3 cellular contexts compared by ENCODE assay signal in the genomic region with DNA sequence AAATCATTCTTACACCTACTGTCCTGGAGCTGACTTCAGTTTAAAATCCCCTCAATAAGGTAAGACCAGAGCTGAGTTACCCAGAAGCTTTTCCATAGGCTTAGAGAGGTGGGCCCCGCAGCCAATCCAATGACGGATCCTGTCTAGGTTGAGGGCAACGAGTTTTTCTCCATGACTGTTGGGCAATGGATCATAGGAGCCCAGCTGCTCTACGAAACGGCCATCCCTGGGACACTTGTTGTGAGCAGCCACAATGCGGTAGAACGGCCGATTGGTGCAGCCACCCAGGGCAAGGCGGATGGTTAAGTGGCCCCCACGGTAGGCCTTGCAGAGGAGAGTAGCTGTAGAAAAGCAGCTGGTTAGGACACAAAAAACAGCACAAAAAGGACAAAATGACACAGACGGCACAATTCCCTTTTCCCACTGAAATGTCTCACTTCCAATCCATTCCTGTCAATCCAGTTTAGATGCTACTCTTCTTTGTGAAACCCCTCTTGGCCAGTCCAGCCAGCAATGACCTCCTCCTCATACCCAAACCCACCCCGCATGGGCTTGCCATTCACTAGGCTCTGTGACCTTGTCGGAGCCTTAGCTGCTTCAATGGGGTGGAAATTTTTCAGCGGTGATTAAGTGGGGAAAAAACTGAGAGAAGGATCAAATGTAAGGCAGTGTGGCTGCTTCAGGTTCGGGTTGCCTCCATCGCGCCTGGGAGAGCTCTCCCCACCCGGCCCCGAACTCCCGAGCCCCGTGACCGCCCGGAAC.
A peak's percentile ranks its signal among the peaks of the same experiment; 100 is the strongest.
TF ChIP-seq lines count a peak whose summit lies in the region.

No MANE protein-coding gene starts in this region.

TF ChIP-seq in HEK293, 187 proteins besides CTCF, POLR2A, EP300 and RAD21 (continues in another document):
- TF ChIP-seq ZBTB8A (tag by site-specific recombination; IDR thresholded peaks at IDR 0.05) (0 out of 2 replicates have a peak, but pooled peaks have one; percentile 23), PATZ1 (tag by site-specific recombination; IDR thresholded peaks at IDR 0.05) (0 out of 2 replicates have a peak, but pooled peaks have one; percentile 25), ZNF184 (tag by site-specific recombination; IDR thresholded peaks at IDR 0.05) (no peak), ZNF26 (tag by site-specific recombination; IDR thresholded peaks at IDR 0.05) (no peak), ZNF394 (tag by site-specific recombination; IDR thresholded peaks at IDR 0.05; ENCODE audit: borderline replicate concordance) (peak; percentile 66; the same call in 1 of the 2 replicates), ZFP69B (tag by site-specific recombination; IDR thresholded peaks at IDR 0.05) (0 out of 2 replicates have a peak, but pooled peaks have one; percentile 68), SCRT2 (tag by site-specific recombination; IDR thresholded peaks at IDR 0.05) (peak; percentile 86)
- TF ChIP-seq, protein P1, sequence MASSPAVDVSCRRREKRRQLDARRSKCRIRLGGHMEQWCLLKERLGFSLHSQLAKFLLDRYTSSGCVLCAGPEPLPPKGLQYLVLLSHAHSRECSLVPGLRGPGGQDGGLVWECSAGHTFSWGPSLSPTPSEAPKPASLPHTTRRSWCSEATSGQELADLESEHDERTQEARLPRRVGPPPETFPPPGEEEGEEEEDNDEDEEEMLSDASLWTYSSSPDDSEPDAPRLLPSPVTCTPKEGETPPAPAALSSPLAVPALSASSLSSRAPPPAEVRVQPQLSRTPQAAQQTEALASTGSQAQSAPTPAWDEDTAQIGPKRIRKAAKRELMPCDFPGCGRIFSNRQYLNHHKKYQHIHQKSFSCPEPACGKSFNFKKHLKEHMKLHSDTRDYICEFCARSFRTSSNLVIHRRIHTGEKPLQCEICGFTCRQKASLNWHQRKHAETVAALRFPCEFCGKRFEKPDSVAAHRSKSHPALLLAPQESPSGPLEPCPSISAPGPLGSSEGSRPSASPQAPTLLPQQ (tag by site-specific recombination; IDR thresholded peaks at IDR 0.05), result peak; percentile 92
- TF ChIP-seq, protein P2, sequence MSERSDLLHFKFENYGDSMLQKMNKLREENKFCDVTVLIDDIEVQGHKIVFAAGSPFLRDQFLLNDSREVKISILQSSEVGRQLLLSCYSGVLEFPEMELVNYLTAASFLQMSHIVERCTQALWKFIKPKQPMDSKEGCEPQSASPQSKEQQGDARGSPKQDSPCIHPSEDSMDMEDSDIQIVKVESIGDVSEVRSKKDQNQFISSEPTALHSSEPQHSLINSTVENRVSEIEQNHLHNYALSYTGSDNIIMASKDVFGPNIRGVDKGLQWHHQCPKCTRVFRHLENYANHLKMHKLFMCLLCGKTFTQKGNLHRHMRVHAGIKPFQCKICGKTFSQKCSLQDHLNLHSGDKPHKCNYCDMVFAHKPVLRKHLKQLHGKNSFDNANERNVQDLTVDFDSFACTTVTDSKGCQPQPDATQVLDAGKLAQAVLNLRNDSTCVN (tag by site-specific recombination; optimal IDR thresholded peaks at IDR 0.05), result no peak

TF ChIP-seq in SK-N-SH, 30 proteins besides CTCF, POLR2A, EP300 and RAD21:
- TF ChIP-seq NRF1 (IDR thresholded peaks at IDR 0.05; ENCODE audit: low read depth, low read length), result no peak
- TF ChIP-seq, protein P3, sequence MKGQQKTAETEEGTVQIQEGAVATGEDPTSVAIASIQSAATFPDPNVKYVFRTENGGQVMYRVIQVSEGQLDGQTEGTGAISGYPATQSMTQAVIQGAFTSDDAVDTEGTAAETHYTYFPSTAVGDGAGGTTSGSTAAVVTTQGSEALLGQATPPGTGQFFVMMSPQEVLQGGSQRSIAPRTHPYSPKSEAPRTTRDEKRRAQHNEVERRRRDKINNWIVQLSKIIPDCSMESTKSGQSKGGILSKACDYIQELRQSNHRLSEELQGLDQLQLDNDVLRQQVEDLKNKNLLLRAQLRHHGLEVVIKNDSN (IDR thresholded peaks at IDR 0.05; ENCODE audit: borderline replicate concordance, low read depth), result peak; percentile 0; the same call in 1 of the 2 replicates
- no peak for TF ChIP-seq NFIC (IDR thresholded peaks at IDR 0.05; ENCODE audit: borderline replicate concordance)
TF ChIP-seq in SK-N-SH: peak in this region for 1.

TF ChIP-seq in endothelial cell of umbilical vein, 7 proteins besides CTCF, POLR2A, EP300 and RAD21:
- no peak for TF ChIP-seq JUN (IDR thresholded peaks at IDR 0.05; ENCODE audit: borderline replicate concordance, insufficient read depth, insufficient read length, low read depth)
- TF ChIP-seq EZH2 (IDR thresholded peaks at IDR 0.05; ENCODE audit: borderline replicate concordance, low read depth, low read length, severe bottlenecking), result no peak
- TF ChIP-seq POLR2AphosphoS5 (IDR thresholded peaks at IDR 0.05; ENCODE audit: insufficient read depth, low read depth, low read length), result no peak
- TF ChIP-seq GATA2 (IDR thresholded peaks at IDR 0.05; ENCODE audit: insufficient read depth, insufficient read length, low read depth, low read length), result no peak
- no peak for TF ChIP-seq MAX (IDR thresholded peaks at IDR 0.05; ENCODE audit: insufficient read depth, insufficient read length)
- TF ChIP-seq FOS (IDR thresholded peaks at IDR 0.05; ENCODE audit: borderline replicate concordance, insufficient read depth, low read length), result no peak
- no peak for TF ChIP-seq MYC (IDR thresholded peaks at IDR 0.05; ENCODE audit: low read depth, low read length)
